In the genomic region with DNA sequence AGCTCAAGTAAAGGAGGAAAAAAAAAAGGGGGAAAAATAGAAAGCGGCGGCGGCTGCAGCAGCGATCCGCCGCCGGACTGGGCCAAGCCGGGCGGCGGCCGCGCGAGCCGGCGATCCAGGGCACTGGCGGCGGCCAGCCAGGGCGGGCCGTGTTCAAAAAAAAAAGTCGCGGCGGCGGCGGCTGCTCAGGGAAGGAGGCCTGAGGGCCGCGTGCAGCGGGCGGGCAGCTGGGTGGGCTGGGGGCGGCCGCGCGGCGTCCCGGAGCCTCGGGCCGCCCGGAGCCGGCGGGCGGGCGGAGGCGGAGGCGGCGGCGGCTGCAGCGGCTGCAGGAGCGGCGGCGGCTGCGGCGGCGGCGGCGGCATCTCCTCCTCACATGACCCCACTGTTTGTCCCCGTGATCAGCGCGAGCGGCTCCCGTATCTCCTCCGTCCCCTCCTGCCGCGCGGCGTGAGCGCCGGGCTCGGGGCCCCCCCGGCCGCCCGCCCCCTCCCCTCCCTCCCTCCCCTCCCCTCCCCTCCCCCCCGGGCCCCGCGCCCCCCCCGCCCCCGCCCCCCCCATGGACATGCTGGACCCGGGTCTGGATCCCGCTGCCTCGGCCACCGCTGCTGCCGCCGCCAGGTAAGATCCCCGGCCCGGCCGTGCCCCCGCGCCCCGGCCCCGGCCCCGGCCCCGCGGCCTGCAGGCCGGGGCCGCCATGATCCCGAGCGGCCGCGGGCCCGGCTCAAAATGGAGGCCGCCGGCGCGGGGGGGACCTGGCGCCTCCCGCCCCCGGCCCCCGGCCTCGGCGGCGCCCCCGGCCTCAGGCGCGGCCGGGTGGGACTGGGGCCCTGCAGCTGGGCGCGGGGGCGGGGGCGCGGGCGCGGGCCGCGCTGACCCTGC, we compare ENCODE assay signal across 1 cellular context.
TF ChIP-seq lines count a peak whose summit lies in the region.

A gene with protein sequence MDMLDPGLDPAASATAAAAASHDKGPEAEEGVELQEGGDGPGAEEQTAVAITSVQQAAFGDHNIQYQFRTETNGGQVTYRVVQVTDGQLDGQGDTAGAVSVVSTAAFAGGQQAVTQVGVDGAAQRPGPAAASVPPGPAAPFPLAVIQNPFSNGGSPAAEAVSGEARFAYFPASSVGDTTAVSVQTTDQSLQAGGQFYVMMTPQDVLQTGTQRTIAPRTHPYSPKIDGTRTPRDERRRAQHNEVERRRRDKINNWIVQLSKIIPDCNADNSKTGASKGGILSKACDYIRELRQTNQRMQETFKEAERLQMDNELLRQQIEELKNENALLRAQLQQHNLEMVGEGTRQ (plus strand): TSS at position 417 of the 879 bp plus-strand sequence. CDS start 140 bp downstream, at position 557.

TF ChIP-seq in GM23338, 12 proteins besides CTCF, POLR2A, EP300 and RAD21 (continued from another document):
- TF ChIP-seq, protein P1, sequence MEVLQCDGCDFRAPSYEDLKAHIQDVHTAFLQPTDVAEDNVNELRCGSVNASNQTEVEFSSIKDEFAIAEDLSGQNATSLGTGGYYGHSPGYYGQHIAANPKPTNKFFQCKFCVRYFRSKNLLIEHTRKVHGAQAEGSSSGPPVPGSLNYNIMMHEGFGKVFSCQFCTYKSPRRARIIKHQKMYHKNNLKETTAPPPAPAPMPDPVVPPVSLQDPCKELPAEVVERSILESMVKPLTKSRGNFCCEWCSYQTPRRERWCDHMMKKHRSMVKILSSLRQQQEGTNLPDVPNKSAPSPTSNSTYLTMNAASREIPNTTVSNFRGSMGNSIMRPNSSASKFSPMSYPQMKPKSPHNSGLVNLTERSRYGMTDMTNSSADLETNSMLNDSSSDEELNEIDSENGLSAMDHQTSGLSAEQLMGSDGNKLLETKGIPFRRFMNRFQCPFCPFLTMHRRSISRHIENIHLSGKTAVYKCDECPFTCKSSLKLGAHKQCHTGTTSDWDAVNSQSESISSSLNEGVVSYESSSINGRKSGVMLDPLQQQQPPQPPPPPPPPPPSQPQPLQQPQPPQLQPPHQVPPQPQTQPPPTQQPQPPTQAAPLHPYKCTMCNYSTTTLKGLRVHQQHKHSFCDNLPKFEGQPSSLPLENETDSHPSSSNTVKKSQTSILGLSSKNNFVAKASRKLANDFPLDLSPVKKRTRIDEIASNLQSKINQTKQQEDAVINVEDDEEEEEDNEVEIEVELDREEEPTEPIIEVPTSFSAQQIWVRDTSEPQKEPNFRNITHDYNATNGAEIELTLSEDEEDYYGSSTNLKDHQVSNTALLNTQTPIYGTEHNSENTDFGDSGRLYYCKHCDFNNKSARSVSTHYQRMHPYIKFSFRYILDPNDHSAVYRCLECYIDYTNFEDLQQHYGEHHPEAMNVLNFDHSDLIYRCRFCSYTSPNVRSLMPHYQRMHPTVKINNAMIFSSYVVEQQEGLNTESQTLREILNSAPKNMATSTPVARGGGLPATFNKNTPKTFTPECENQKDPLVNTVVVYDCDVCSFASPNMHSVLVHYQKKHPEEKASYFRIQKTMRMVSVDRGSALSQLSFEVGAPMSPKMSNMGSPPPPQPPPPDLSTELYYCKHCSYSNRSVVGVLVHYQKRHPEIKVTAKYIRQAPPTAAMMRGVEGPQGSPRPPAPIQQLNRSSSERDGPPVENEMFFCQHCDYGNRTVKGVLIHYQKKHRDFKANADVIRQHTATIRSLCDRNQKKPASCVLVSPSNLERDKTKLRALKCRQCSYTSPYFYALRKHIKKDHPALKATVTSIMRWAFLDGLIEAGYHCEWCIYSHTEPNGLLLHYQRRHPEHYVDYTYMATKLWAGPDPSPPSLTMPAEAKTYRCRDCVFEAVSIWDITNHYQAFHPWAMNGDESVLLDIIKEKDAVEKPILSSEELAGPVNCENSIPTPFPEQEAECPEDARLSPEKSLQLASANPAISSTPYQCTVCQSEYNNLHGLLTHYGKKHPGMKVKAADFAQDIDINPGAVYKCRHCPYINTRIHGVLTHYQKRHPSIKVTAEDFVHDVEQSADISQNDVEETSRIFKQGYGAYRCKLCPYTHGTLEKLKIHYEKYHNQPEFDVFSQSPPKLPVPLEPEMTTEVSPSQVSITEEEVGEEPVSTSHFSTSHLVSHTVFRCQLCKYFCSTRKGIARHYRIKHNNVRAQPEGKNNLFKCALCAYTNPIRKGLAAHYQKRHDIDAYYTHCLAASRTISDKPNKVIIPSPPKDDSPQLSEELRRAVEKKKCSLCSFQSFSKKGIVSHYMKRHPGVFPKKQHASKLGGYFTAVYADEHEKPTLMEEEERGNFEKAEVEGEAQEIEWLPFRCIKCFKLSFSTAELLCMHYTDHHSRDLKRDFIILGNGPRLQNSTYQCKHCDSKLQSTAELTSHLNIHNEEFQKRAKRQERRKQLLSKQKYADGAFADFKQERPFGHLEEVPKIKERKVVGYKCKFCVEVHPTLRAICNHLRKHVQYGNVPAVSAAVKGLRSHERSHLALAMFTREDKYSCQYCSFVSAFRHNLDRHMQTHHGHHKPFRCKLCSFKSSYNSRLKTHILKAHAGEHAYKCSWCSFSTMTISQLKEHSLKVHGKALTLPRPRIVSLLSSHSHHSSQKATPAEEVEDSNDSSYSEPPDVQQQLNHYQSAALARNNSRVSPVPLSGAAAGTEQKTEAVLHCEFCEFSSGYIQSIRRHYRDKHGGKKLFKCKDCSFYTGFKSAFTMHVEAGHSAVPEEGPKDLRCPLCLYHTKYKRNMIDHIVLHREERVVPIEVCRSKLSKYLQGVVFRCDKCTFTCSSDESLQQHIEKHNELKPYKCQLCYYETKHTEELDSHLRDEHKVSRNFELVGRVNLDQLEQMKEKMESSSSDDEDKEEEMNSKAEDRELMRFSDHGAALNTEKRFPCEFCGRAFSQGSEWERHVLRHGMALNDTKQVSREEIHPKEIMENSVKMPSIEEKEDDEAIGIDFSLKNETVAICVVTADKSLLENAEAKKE (CRISPR knock-in tag; IDR thresholded peaks at IDR 0.05): no peak
- TF ChIP-seq ZNF331 (CRISPR knock-in tag; IDR thresholded peaks at IDR 0.05; ENCODE audit: low read depth): no peak
- no peak for TF ChIP-seq EZH2phosphoT487 (IDR thresholded peaks at IDR 0.05; ENCODE audit: unreplicated experiment)
- TF ChIP-seq, protein P2, sequence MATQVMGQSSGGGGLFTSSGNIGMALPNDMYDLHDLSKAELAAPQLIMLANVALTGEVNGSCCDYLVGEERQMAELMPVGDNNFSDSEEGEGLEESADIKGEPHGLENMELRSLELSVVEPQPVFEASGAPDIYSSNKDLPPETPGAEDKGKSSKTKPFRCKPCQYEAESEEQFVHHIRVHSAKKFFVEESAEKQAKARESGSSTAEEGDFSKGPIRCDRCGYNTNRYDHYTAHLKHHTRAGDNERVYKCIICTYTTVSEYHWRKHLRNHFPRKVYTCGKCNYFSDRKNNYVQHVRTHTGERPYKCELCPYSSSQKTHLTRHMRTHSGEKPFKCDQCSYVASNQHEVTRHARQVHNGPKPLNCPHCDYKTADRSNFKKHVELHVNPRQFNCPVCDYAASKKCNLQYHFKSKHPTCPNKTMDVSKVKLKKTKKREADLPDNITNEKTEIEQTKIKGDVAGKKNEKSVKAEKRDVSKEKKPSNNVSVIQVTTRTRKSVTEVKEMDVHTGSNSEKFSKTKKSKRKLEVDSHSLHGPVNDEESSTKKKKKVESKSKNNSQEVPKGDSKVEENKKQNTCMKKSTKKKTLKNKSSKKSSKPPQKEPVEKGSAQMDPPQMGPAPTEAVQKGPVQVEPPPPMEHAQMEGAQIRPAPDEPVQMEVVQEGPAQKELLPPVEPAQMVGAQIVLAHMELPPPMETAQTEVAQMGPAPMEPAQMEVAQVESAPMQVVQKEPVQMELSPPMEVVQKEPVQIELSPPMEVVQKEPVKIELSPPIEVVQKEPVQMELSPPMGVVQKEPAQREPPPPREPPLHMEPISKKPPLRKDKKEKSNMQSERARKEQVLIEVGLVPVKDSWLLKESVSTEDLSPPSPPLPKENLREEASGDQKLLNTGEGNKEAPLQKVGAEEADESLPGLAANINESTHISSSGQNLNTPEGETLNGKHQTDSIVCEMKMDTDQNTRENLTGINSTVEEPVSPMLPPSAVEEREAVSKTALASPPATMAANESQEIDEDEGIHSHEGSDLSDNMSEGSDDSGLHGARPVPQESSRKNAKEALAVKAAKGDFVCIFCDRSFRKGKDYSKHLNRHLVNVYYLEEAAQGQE (IDR thresholded peaks at IDR 0.05; ENCODE audit: unreplicated experiment): no peak
- TF ChIP-seq EZH2 (IDR thresholded peaks at IDR 0.05; ENCODE audit: low read depth, unreplicated experiment): no peak
- TF ChIP-seq STAT1 (IDR thresholded peaks at IDR 0.05; ENCODE audit: unreplicated experiment): no peak
- no peak for TF ChIP-seq ZNF114 (CRISPR knock-in tag; IDR thresholded peaks at IDR 0.05)
